Comparison of ENCODE assay signal across 33 cellular contexts in the genomic region with DNA sequence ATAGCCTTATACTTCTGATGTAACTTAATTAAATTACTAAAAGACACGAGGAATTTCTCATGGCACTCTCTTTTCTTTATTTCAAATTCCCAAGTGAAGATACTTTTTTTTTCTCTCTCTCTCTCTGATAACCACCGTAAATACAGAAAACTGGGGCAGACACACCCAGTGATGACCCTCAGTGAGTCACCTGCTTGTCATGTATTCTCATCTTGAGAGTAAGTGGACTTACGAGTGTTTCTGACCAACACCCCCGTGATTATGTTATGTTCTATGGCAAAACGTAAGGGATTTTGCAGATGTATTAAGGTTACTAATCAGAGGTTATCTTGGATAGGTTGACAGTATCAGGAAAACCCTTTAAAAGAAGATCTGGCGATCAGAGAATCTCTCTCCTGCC.
A peak's percentile ranks its signal among the peaks of the same experiment; 100 is the strongest.
DNase-seq lines count a peak whose midpoint lies in the region; ATAC-seq and TF ChIP-seq lines count a peak whose summit lies in the region.
"Had no signal": no experiment of that assay in that cellular context is flagged by ENCODE, and none has a peak within 500 bp of the region (broad histone marks: within the 10 kb centered on the region; RNA-seq: fewer than 3 reads in every experiment).

No MANE protein-coding gene starts in this region.

- no peak overlapping the region for H3K4me3 ChIP-seq in brain microvascular endothelial cell (ENCODE audit: low read depth, low read length)
- H3K4me3 ChIP-seq in SJCRH30, result no peak overlapping the region
- H3K4me3 ChIP-seq: cardiac muscle cell, GM12878, HAP-1, testis, uterus had no signal

- H3K27ac Mint-ChIP-seq in activated T-cell treated with anti-CD3 and anti-CD28 coated beads, Interleukin-2, amount 50 U/mL, for 72 hours, result no peak overlapping the region
- H3K27ac Mint-ChIP-seq: activated CD4-positive, alpha-beta memory T cell treated with anti-CD3 and anti-CD28 coated beads, Interleukin-2, amount 10 ng/mL, durations not matched to agents 7 days and 5 days; activated naive CD4-positive, alpha-beta T cell treated with anti-CD3 and anti-CD28 coated beads, Interleukin-2, amount 50 U/mL, for 72 hours; activated T-helper 2 cell treated with anti-CD3 and anti-CD28 coated beads, Interferon-gamma antibody, Interleukin-2, Interleukin-4, amounts not matched to agents 10 μg/mL and 5 μg/mL and 100 μg/mL, durations not matched to agents 14 hours and 24 hours and 36 hours; CD8-positive, alpha-beta T cell had no signal

- no peak for ATAC-seq in activated T-cell treated with anti-CD3 and anti-CD28 coated beads, Interleukin-2, amount 50 U/mL, for 72 hours (replicated peaks in 1 of 2)
- no peak for ATAC-seq in GM21528 (IDR thresholded peaks at IDR 0.05; ENCODE audit: low FRiP score, unreplicated experiment)
- ATAC-seq: activated naive CD4-positive, alpha-beta T cell treated with anti-CD3 and anti-CD28 coated beads, Interleukin-2, amount 50 U/mL, for 72 hours; CD8-positive, alpha-beta T cell; GM12878; right cardiac atrium; stimulated activated naive CD8-positive, alpha-beta T cell treated with anti-CD3 and anti-CD28 coated beads, Interleukin-15, Interleukin-2, amounts not matched to agents 100 U/mL and 50 U/mL, for 24 hours had no signal

- H3K36me3 Mint-ChIP-seq in activated T-cell treated with anti-CD3 and anti-CD28 coated beads, Interleukin-2, amount 50 U/mL, for 72 hours (ENCODE audit: insufficient read depth in 2 of 2), result no peaks in the 10 kb centered on the region
- H3K36me3 Mint-ChIP-seq: activated naive CD4-positive, alpha-beta T cell treated with anti-CD3 and anti-CD28 coated beads, Interleukin-2, amount 50 U/mL, for 72 hours; CD8-positive, alpha-beta T cell; naive B cell had no signal

- H3K4me3 Mint-ChIP-seq in activated T-cell treated with anti-CD3 and anti-CD28 coated beads, Interleukin-2, amount 50 U/mL, for 72 hours, result no peak overlapping the region
- H3K4me3 Mint-ChIP-seq: activated CD4-positive, alpha-beta memory T cell treated with anti-CD3 and anti-CD28 coated beads, Interleukin-2, amount 10 ng/mL, durations not matched to agents 7 days and 5 days; CD8-positive, alpha-beta T cell; naive B cell had no signal

- no peaks in the 10 kb centered on the region for H3K9me3 ChIP-seq in SJCRH30 (replicated peaks)
- H3K9me3 ChIP-seq: BE2C, HAP-1, testis, uterus had no signal

- no peaks in the 10 kb centered on the region for H3K27me3 Mint-ChIP-seq in activated T-cell treated with anti-CD3 and anti-CD28 coated beads, Interleukin-2, amount 50 U/mL, for 72 hours (ENCODE audit: low read depth)
- H3K27me3 Mint-ChIP-seq: activated CD4-positive, alpha-beta memory T cell treated with anti-CD3 and anti-CD28 coated beads, Interleukin-2, amount 10 ng/mL, durations not matched to agents 7 days and 5 days; naive B cell had no signal

- TF ChIP-seq CTCF in brain microvascular endothelial cell (IDR thresholded peaks at IDR 0.05; ENCODE audit: low read depth, low read length, missing control alignments), result no peak

- peaks cover 3 to 4% of the 10 kb centered on the region in 2 donors for H3K9me3 Mint-ChIP-seq in activated T-cell treated with anti-CD3 and anti-CD28 coated beads, Interleukin-2, amount 50 U/mL, for 72 hours

- peaks cover 7% of the 10 kb centered on the region; the same call in 1 of the 2 replicates for H3K4me1 ChIP-seq in SJCRH30
- H3K4me1 ChIP-seq: BE2C, testis, uterus had no signal

- H3K27ac ChIP-seq in brain microvascular endothelial cell (no peak overlapping the region), SJCRH30 (no peak overlapping the region)
- H3K27ac ChIP-seq: cardiac muscle cell, testis, uterus had no signal

- in situ Hi-C loops in brain microvascular endothelial cell (cut with HindIII; ENCODE audit: low pct_ligation_motif_present, low sequenced_read_pairs), result no loop called here

- peak; percentile 58 for DNase-seq in EL
- peak; percentile 64 for DNase-seq in LHCN-M2 (ENCODE audit: low read depth)
- peak; percentile 64 for DNase-seq in brain microvascular endothelial cell
- DNase-seq in iris pigment epithelial cell (ENCODE audit: low read depth), result peak; percentile 89
- no peak for DNase-seq in activated T-cell treated with anti-CD3 and anti-CD28 coated beads, Interleukin-2, amount 50 U/mL, for 72 hours
- DNase-seq in SJCRH30, result no peak
- DNase-seq in NCI-H2196 (lab: John Stamatoyannopoulos, UW; ENCODE audit: unreplicated experiment), result no peak
- DNase-seq: activated CD4-positive, alpha-beta memory T cell treated with anti-CD3 and anti-CD28 coated beads, Interleukin-2, amount 10 ng/mL, durations not matched to agents 7 days and 5 days; activated CD4-positive, alpha-beta T cell treated with anti-CD3 and anti-CD28 coated beads for 1 hour; BE2C; CD8-positive, alpha-beta T cell; cortex of kidney; DMS 273 treated with DMSO at 0.1 percent for 48 hours; effector memory CD4-positive, alpha-beta T cell; head of caudate nucleus; kidney; midbrain; naive B cell; NCI-H1092 treated with DMSO at 0.1 percent for 48 hours; NCI-H187; NCI-H510A; right cardiac atrium; SHP77; stimulated activated CD4-positive, alpha-beta T cell treated with anti-CD3 and anti-CD28 coated beads, Interleukin-2, amount 100 ng/mL, for 24 hours; stimulated activated naive CD8-positive, alpha-beta T cell treated with anti-CD3 and anti-CD28 coated beads, Interleukin-15, Interleukin-2, amounts not matched to agents 100 U/mL and 50 U/mL, for 24 hours; testis; uterus had no signal

- no peaks in the 10 kb centered on the region for H3K4me1 Mint-ChIP-seq in activated T-cell treated with anti-CD3 and anti-CD28 coated beads, Interleukin-2, amount 50 U/mL, for 72 hours (ENCODE audit: low read depth)
- H3K4me1 Mint-ChIP-seq: activated CD4-positive, alpha-beta memory T cell treated with anti-CD3 and anti-CD28 coated beads, Interleukin-2, amount 10 ng/mL, durations not matched to agents 7 days and 5 days; naive B cell had no signal

- H3K36me3 ChIP-seq in brain microvascular endothelial cell (replicated peaks), result no peaks in the 10 kb centered on the region
- no peaks in the 10 kb centered on the region for H3K36me3 ChIP-seq in SJCRH30
- H3K36me3 ChIP-seq: BE2C, cardiac muscle cell, HAP-1, uterus had no signal

- H3K27me3 ChIP-seq in brain microvascular endothelial cell (replicated peaks) (no peaks in the 10 kb centered on the region), SJCRH30 (no peaks in the 10 kb centered on the region)
- H3K27me3 ChIP-seq: BE2C, cardiac muscle cell, testis, uterus had no signal

Comparison
In these comparisons a context has a peak if more than half of its experiments do, and no peak if none do; other contexts are left out.
1. DNase-seq: peak in EL (single experiment), LHCN-M2 (single experiment), brain microvascular endothelial cell (single experiment) and iris pigment epithelial cell (single experiment); none in activated T-cell treated with anti-CD3 and anti-CD28 coated beads, Interleukin-2, amount 50 U/mL, for 72 hours (0 of 2), SJCRH30 (0 of 2) and NCI-H2196 (single experiment).